In the genomic region with DNA sequence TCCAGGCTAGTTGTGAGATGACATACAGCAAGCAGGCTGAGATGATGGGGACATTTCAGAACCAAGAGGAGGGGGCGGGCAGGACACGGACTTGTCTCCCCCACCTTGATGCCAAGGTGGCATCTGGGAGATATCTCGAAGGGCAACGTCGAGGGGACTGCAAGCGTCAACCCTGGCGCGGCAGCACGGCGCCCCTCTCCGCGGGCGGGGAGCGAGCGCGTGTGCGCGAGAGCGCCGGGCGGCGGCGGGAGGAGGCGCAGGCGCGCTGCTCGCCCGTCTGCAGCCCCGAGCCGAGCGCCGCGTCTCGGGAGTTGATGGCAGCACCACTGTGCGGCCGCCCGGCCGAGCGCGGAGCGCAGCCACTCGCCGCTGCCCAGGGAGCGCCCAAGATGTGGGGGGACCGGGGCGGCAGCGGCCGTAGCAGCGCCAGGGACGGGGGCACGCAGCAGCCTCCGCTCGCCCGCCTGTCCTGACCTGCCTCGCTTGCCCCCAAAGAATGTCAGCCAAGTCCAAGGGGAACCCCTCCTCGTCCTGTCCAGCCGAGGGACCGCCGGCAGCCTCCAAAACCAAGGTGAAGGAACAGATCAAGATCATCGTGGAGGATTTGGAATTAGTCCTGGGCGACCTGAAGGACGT, we compare ENCODE assay signal across 8 cellular contexts. TPM values are rescaled to one million over a fixed set of nuclear protein-coding genes. Genes with fewer than 3 reads are reported as not detected.
A peak's percentile ranks its signal among the peaks of the same experiment; 100 is the strongest.
DNase-seq lines count a peak whose midpoint lies in the region; ATAC-seq and TF ChIP-seq lines count a peak whose summit lies in the region.

A gene (plus strand): TSS at position 310 of the 636 bp plus-strand sequence.

- H3K9me3 ChIP-seq in HEK293 (ENCODE audit: control insufficient read depth, insufficient read depth, low read depth, low read length) (no peaks in the 10 kb centered on the region), MM.1S (replicated peaks; ENCODE audit: insufficient read depth, low read length) (no peaks in the 10 kb centered on the region), heart left ventricle (no peaks in the 10 kb centered on the region), osteoblast (ENCODE audit: low read depth, low read length) (no peaks in the 10 kb centered on the region)

- peak in 1 of 2 donors; percentile 41 for TF ChIP-seq POLR2A in heart left ventricle (IDR thresholded peaks at IDR 0.05)

- peak within 1 kb of the TSS; percentile 41 for H3K4me3 Mint-ChIP-seq in activated CD4-positive, alpha-beta memory T cell treated with anti-CD3 and anti-CD28 coated beads for 36 hours
- H3K4me3 Mint-ChIP-seq in activated CD4-positive, alpha-beta memory T cell treated with anti-CD3 and anti-CD28 coated beads, Interleukin-2, amount 10 ng/mL, durations not matched to agents 7 days and 5 days, result no peak within 1 kb of the TSS
- H3K4me3 Mint-ChIP-seq in activated naive CD8-positive, alpha-beta T cell treated with anti-CD3 and anti-CD28 coated beads, Interleukin-2, amount 50 U/mL, for 24 hours, result peak within 1 kb of the TSS; percentile 70

- H3K9me2 ChIP-seq in MM.1S (replicated peaks; ENCODE audit: insufficient read depth, low read length), result no peaks in the 10 kb centered on the region

- H3K4me1 ChIP-seq in HEK293 (ENCODE audit: control insufficient read depth, insufficient read depth, low read length) (peaks cover 3% of the 10 kb centered on the region; the same call in 1 of the 2 replicates), MM.1S (ENCODE audit: low read length) (0 out of 2 replicates have a peak, but pooled peaks cover 6% of the 10 kb centered on the region), heart left ventricle (peaks cover 0 to 33% (median 11%) of the 10 kb centered on the region in 12 donors), osteoblast (ENCODE audit: insufficient read depth, low read length) (peaks cover 21% of the 10 kb centered on the region)

- H3K27ac ChIP-seq in HEK293 (ENCODE audit: extremely low read depth, low read depth, low read length) (no peak within 1 kb of the TSS), MM.1S (ENCODE audit: low read length) (no peak within 1 kb of the TSS), heart left ventricle (peak within 1 kb of the TSS; percentile 54 to 89 (median 78)), osteoblast (ENCODE audit: low read depth, low read length) (peak within 1 kb of the TSS; percentile 68)

- H3K36me3 ChIP-seq in HEK293 (ENCODE audit: control insufficient read depth in 2 of 2, insufficient read depth in 1 of 2, low read length in 2 of 2), result no peaks in the 10 kb centered on the region
- H3K36me3 ChIP-seq in MM.1S (replicated peaks; ENCODE audit: insufficient read depth, low read length), result no peaks in the 10 kb centered on the region
- H3K36me3 ChIP-seq in heart left ventricle, result no peaks in the 10 kb centered on the region
- no peaks in the 10 kb centered on the region for H3K36me3 ChIP-seq in osteoblast (ENCODE audit: insufficient read depth, low read length)

- H3K4me1 Mint-ChIP-seq in activated CD4-positive, alpha-beta memory T cell treated with anti-CD3 and anti-CD28 coated beads for 36 hours (ENCODE audit: low read depth), result peaks cover 8% of the 10 kb centered on the region
- peaks cover 6% of the 10 kb centered on the region for H3K4me1 Mint-ChIP-seq in activated CD4-positive, alpha-beta memory T cell treated with anti-CD3 and anti-CD28 coated beads, Interleukin-2, amount 10 ng/mL, durations not matched to agents 7 days and 5 days
- H3K4me1 Mint-ChIP-seq in activated naive CD8-positive, alpha-beta T cell treated with anti-CD3 and anti-CD28 coated beads, Interleukin-2, amount 50 U/mL, for 24 hours, result peaks cover 8% of the 10 kb centered on the region

- H3K9ac ChIP-seq in MM.1S (ENCODE audit: low read length), result no peak within 1 kb of the TSS

- H4K20me1 ChIP-seq in MM.1S (ENCODE audit: insufficient read depth, low read length), result no peaks in the 10 kb centered on the region
- no peaks in the 10 kb centered on the region for H4K20me1 ChIP-seq in osteoblast (ENCODE audit: insufficient read depth, low read length)

- CTCF ChIA-PET in activated CD4-positive, alpha-beta memory T cell treated with anti-CD3 and anti-CD28 coated beads for 36 hours (lab: Charles Lee), result no interaction called here
- CTCF ChIA-PET in activated CD4-positive, alpha-beta memory T cell treated with anti-CD3 and anti-CD28 coated beads, Interleukin-2, amount 10 ng/mL, durations not matched to agents 7 days and 5 days (lab: Charles Lee), result no interaction called here
- CTCF ChIA-PET in HEK293 (lab: Yijun Ruan, JAX), result interaction anchor here (0.7 to 1.0 kb wide), 2 partner anchors 19 to 45 kb away, joined by 3 to 7 read pairs; no protein-coding TSS in a partner anchor

- ATAC-seq in activated naive CD8-positive, alpha-beta T cell treated with anti-CD3 and anti-CD28 coated beads, Interleukin-2, amount 50 U/mL, for 24 hours, result peak; percentile 80
- ATAC-seq in heart left ventricle, result peak; percentile 62 to 92 (median 88)

- H3K4me3 ChIP-seq in HEK293 (ENCODE audit: low read depth, low read length) (peak within 1 kb of the TSS; percentile 61), MM.1S (ENCODE audit: low read length) (peak within 1 kb of the TSS; percentile 69), heart left ventricle (peak within 1 kb of the TSS; percentile 57 to 89 (median 74)), osteoblast (ENCODE audit: insufficient read depth, low read length) (peak within 1 kb of the TSS; percentile 91)

- H3F3A ChIP-seq in MM.1S (ENCODE audit: insufficient read depth, low read length), result no peaks in the 10 kb centered on the region

- H3K27me3 ChIP-seq in MM.1S (replicated peaks; ENCODE audit: insufficient read depth, low read length), result peaks cover 15% of the 10 kb centered on the region
- H3K27me3 ChIP-seq in heart left ventricle, result peaks cover 0 to 5% (median 0%) of the 10 kb centered on the region in 9 donors
- H3K27me3 ChIP-seq in osteoblast (ENCODE audit: insufficient read depth, low read length), result no peaks in the 10 kb centered on the region

- POLR2A ChIA-PET in activated CD4-positive, alpha-beta memory T cell treated with anti-CD3 and anti-CD28 coated beads for 36 hours (lab: Charles Lee), result no interaction called here
- POLR2A ChIA-PET in activated CD4-positive, alpha-beta memory T cell treated with anti-CD3 and anti-CD28 coated beads, Interleukin-2, amount 10 ng/mL, durations not matched to agents 7 days and 5 days (lab: Charles Lee), result no interaction called here
- POLR2A ChIA-PET in HEK293 (lab: Yijun Ruan, JAX), result no interaction called here

- peak; percentile 11 for DNase-seq in activated CD4-positive, alpha-beta memory T cell treated with anti-CD3 and anti-CD28 coated beads for 36 hours
- no peak for DNase-seq in activated CD4-positive, alpha-beta memory T cell treated with anti-CD3 and anti-CD28 coated beads, Interleukin-2, amount 10 ng/mL, durations not matched to agents 7 days and 5 days
- DNase-seq in MM.1S (peak; percentile 68), heart left ventricle (peak; percentile 57 to 80 (median 66)), osteoblast (ENCODE audit: insufficient read length, low spot score, missing footprints) (peak; percentile 92), RKO (ENCODE audit: low spot score) (no peak)
- DNase-seq in activated naive CD8-positive, alpha-beta T cell treated with anti-CD3 and anti-CD28 coated beads, Interleukin-2, amount 50 U/mL, for 24 hours, result peak; percentile 23

- no peak within 1 kb of the TSS for H3K27ac Mint-ChIP-seq in activated CD4-positive, alpha-beta memory T cell treated with anti-CD3 and anti-CD28 coated beads for 36 hours
- H3K27ac Mint-ChIP-seq in activated CD4-positive, alpha-beta memory T cell treated with anti-CD3 and anti-CD28 coated beads, Interleukin-2, amount 10 ng/mL, durations not matched to agents 7 days and 5 days, result no peak within 1 kb of the TSS
- no peak within 1 kb of the TSS for H3K27ac Mint-ChIP-seq in activated naive CD8-positive, alpha-beta T cell treated with anti-CD3 and anti-CD28 coated beads, Interleukin-2, amount 50 U/mL, for 24 hours

- H3K9me3 Mint-ChIP-seq in activated CD4-positive, alpha-beta memory T cell treated with anti-CD3 and anti-CD28 coated beads for 36 hours, result no peaks in the 10 kb centered on the region
- no peaks in the 10 kb centered on the region for H3K9me3 Mint-ChIP-seq in activated CD4-positive, alpha-beta memory T cell treated with anti-CD3 and anti-CD28 coated beads, Interleukin-2, amount 10 ng/mL, durations not matched to agents 7 days and 5 days
- H3K9me3 Mint-ChIP-seq in activated naive CD8-positive, alpha-beta T cell treated with anti-CD3 and anti-CD28 coated beads, Interleukin-2, amount 50 U/mL, for 24 hours, result no peaks in the 10 kb centered on the region

- 0 to 1% (median 1%) methylated on average over 25 to 62 of the region's 62 CpGs for WGBS in heart left ventricle, 4 donors

- no peaks in the 10 kb centered on the region for H3K79me2 ChIP-seq in MM.1S (ENCODE audit: low read length)
- peaks cover 57% of the 10 kb centered on the region for H3K79me2 ChIP-seq in osteoblast (ENCODE audit: insufficient read depth, low read length)

- TF ChIP-seq CTCF in HEK293 (tag by site-specific recombination; IDR thresholded peaks at IDR 0.05) (no peak), MM.1S (IDR thresholded peaks at IDR 0.05; ENCODE audit: low read length) (peak; percentile 14; the same call in 1 of the 2 replicates), heart left ventricle (IDR thresholded peaks at IDR 0.05) (peak in 7 of 12 donors; percentile 17 to 53 (median 36)), osteoblast (IDR thresholded peaks at IDR 0.05; ENCODE audit: extremely low read depth, low read depth, low read length) (no peak)

- peaks cover 28% of the 10 kb centered on the region for H3K27me3 Mint-ChIP-seq in activated CD4-positive, alpha-beta memory T cell treated with anti-CD3 and anti-CD28 coated beads for 36 hours
- H3K27me3 Mint-ChIP-seq in activated CD4-positive, alpha-beta memory T cell treated with anti-CD3 and anti-CD28 coated beads, Interleukin-2, amount 10 ng/mL, durations not matched to agents 7 days and 5 days, result peaks cover 39% of the 10 kb centered on the region
- peaks cover 35% of the 10 kb centered on the region for H3K27me3 Mint-ChIP-seq in activated naive CD8-positive, alpha-beta T cell treated with anti-CD3 and anti-CD28 coated beads, Interleukin-2, amount 50 U/mL, for 24 hours

- intact Hi-C loops in activated CD4-positive, alpha-beta memory T cell treated with anti-CD3 and anti-CD28 coated beads for 36 hours (cut with micrococcal nuclease), result no loop called here
- intact Hi-C loops in heart left ventricle (cut with DNase I), result loop anchor here in 6 of 10 donors (5.0 to 10.0 kb wide), 6 partner anchors 221 to 989 kb away; no protein-coding TSS in a partner anchor

- peak within 1 kb of the TSS; percentile 71 for H2AFZ ChIP-seq in MM.1S (ENCODE audit: low read length)
- peak within 1 kb of the TSS; percentile 93 for H2AFZ ChIP-seq in osteoblast (ENCODE audit: low read length)

- H3K4me2 ChIP-seq in MM.1S (ENCODE audit: low read depth, low read length) (peak within 1 kb of the TSS; percentile 96), osteoblast (ENCODE audit: insufficient read depth, low read length) (peak within 1 kb of the TSS; percentile 78)

- H3K36me3 Mint-ChIP-seq in activated CD4-positive, alpha-beta memory T cell treated with anti-CD3 and anti-CD28 coated beads for 36 hours, result no peaks in the 10 kb centered on the region
- H3K36me3 Mint-ChIP-seq in activated CD4-positive, alpha-beta memory T cell treated with anti-CD3 and anti-CD28 coated beads, Interleukin-2, amount 10 ng/mL, durations not matched to agents 7 days and 5 days (ENCODE audit: low read depth), result no peaks in the 10 kb centered on the region
- H3K36me3 Mint-ChIP-seq in activated naive CD8-positive, alpha-beta T cell treated with anti-CD3 and anti-CD28 coated beads, Interleukin-2, amount 50 U/mL, for 24 hours (ENCODE audit: low read depth), result no peaks in the 10 kb centered on the region

RNA-seq across cellular contexts. Expression of the gene that starts here (rescaled TPM):
- not detected for total RNA-seq in activated CD4-positive, alpha-beta memory T cell treated with anti-CD3 and anti-CD28 coated beads for 36 hours
- not detected for total RNA-seq in activated CD4-positive, alpha-beta memory T cell treated with anti-CD3 and anti-CD28 coated beads, Interleukin-2, amount 10 ng/mL, durations not matched to agents 7 days and 5 days
- total RNA-seq in heart left ventricle (10 to 100 TPM in 3 of 9 donors, 1 to 10 TPM in 6; 4.7 to 18.8 (median 9.0) TPM), osteoblast (30.4 and 36.2 TPM in 2 replicates)
- polyA plus RNA-seq in heart left ventricle, result 1 to 10 TPM; 4.0 to 5.2 TPM

Comparison
In these comparisons a context has a peak if more than half of its experiments do, and no peak if none do; other contexts are left out.
1. RNA of the gene that starts here (total RNA-seq): 30.4 to 36.2 TPM in osteoblast and 4.7 to 18.8 TPM in heart left ventricle; not detected in activated CD4-positive, alpha-beta memory T cell treated with anti-CD3 and anti-CD28 coated beads, Interleukin-2, amount 10 ng/mL, durations not matched to agents 7 days and 5 days and not detected in activated CD4-positive, alpha-beta memory T cell treated with anti-CD3 and anti-CD28 coated beads for 36 hours; every median in the first group is over 4 times any median in the second.
2. Peak in DNase-seq in activated CD4-positive, alpha-beta memory T cell treated with anti-CD3 and anti-CD28 coated beads for 36 hours; RNA of the gene not detected or under 1 TPM.
3. DNase-seq: peak in MM.1S (single experiment), activated naive CD8-positive, alpha-beta T cell treated with anti-CD3 and anti-CD28 coated beads, Interleukin-2, amount 50 U/mL, for 24 hours (single experiment), heart left ventricle (5 of 5) and osteoblast (single experiment); none in activated CD4-positive, alpha-beta memory T cell treated with anti-CD3 and anti-CD28 coated beads, Interleukin-2, amount 10 ng/mL, durations not matched to agents 7 days and 5 days (single experiment) and RKO (single experiment).
4. H3K27ac ChIP-seq: peak in heart left ventricle (12 of 12) and osteoblast (single experiment); none in HEK293 (single experiment) and MM.1S (single experiment).
5. CTCF ChIP-seq: peak in MM.1S (single experiment) and heart left ventricle (7 of 12); none in HEK293 (single experiment) and osteoblast (single experiment).
6. Peak in every context shown above with its lines, with median percentiles within 50 percentile points of each other: H3K4me3 ChIP-seq.